13 cellular contexts compared by ENCODE assay signal in the genomic region with DNA sequence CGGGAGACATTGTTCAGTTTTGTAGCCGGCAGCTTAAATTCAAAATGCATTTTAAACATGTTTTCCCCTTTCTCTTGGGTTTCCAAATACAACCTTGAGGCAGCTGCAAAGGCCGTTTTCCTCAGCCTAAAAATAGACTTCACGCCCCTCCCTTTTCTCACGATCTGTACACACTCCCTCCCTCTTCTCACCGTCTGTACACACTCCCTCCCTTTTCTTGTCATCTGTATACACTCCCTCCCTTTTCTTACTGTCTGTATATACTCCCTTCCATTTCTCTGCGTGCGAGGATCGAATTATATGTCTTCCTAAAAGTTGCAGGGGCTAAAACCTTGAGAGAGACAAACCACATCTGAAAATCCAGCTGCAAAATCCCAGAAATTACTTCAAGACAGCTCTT. TPM values are rescaled to one million over a fixed set of nuclear protein-coding genes. Genes with fewer than 3 reads are reported as not detected.
DNase-seq lines count a peak whose midpoint lies in the region; ATAC-seq, FAIRE-seq and TF ChIP-seq lines count a peak whose summit lies in the region.
"Had no signal": no experiment of that assay in that cellular context is flagged by ENCODE, and none has a peak within 500 bp of the region (broad histone marks: within the 10 kb centered on the region; RNA-seq: fewer than 3 reads in every experiment).

No MANE protein-coding gene starts in this region.

- no peaks in the 10 kb centered on the region for H3K79me2 ChIP-seq in mammary epithelial cell (ENCODE audit: insufficient read depth, low read length)

- ATAC-seq in T-helper 17 cell (no peak), left ventricle myocardium superior (peak; percentile 49), thoracic aorta (ENCODE audit: insufficient number of reproducible peaks, low FRiP score, low read depth) (no peak)

- H3K36me3 ChIP-seq in thoracic aorta (no peaks in the 10 kb centered on the region), mammary epithelial cell (ENCODE audit: insufficient read depth, low read length) (no peaks in the 10 kb centered on the region)

- H3K4me3 ChIP-seq in thoracic aorta (peak overlapping the region; percentile 31), mammary epithelial cell (replicated peaks in 1 of 3; ENCODE audit: insufficient read depth in 1 of 3, low read depth in 2 of 3, low read length in 3 of 3) (no peak overlapping the region)

- H2AFZ ChIP-seq in mammary epithelial cell (ENCODE audit: low read depth, low read length) = no peak overlapping the region

- TF ChIP-seq CTCF in thoracic aorta (IDR thresholded peaks at IDR 0.05) (no peak), mammary epithelial cell (conservative IDR thresholded peaks at IDR 0.05 in 1 of 2, IDR thresholded peaks at IDR 0.05 in 1 of 2; ENCODE audit: extremely low read depth in 1 of 2, insufficient read depth in 1 of 2, low read depth in 1 of 2, low read length in 2 of 2) (no peak)

- no peaks in the 10 kb centered on the region for H3K9me3 ChIP-seq in T-helper 17 cell (ENCODE audit: control insufficient read depth, low read length, poor library complexity, severe bottlenecking)
- H3K9me3 ChIP-seq in thoracic aorta = no peaks in the 10 kb centered on the region
- no peaks in the 10 kb centered on the region for H3K9me3 ChIP-seq in mammary epithelial cell (replicated peaks; ENCODE audit: insufficient read depth, low read length)

- H3K4me3 Mint-ChIP-seq in activated naive CD4-positive, alpha-beta T cell treated with anti-CD3 and anti-CD28 coated beads, Interleukin-2, amount 10 ng/mL, durations not matched to agents 7 days and 5 days = peak overlapping the region; percentile 4
- H3K4me3 Mint-ChIP-seq in T-helper 17 cell = peak overlapping the region; percentile 61
- H3K4me3 Mint-ChIP-seq: activated T-cell treated with anti-CD3 and anti-CD28 coated beads, Interleukin-2, amount 50 U/mL, for 24 hours; CD4-positive, alpha-beta T cell had no signal

- 58% methylated on average over 8 of the region's 9 CpGs for WGBS in mammary epithelial cell (ENCODE audit: low coverage, missing lambda C conversion rate)

- CTCF ChIA-PET in activated naive CD4-positive, alpha-beta T cell treated with anti-CD3 and anti-CD28 coated beads, Interleukin-2, amount 10 ng/mL, durations not matched to agents 7 days and 5 days (lab: Charles Lee) = interaction anchor here (1.3 kb wide), 1 partner anchor 48 kb away, joined by 5 read pairs; no protein-coding TSS in a partner anchor
- CTCF ChIA-PET in mammary epithelial cell (lab: Charles Lee; ENCODE audit: low non-redundant PET) = no interaction called here

- BruUV-seq in mammary epithelial cell (replicated peaks; lab: Mats Ljungman, UMichigan) = no TSS peak

- in situ Hi-C loops in mammary epithelial cell (cut with MboI; ENCODE audit: low sequenced_read_pairs in 2 of 2) = no loop called here

- H3K36me3 Mint-ChIP-seq in activated naive CD4-positive, alpha-beta T cell treated with anti-CD3 and anti-CD28 coated beads, Interleukin-2, amount 10 ng/mL, durations not matched to agents 7 days and 5 days = peaks cover 40% of the 10 kb centered on the region
- H3K36me3 Mint-ChIP-seq in T-helper 17 cell (ENCODE audit: low read depth) = no peaks in the 10 kb centered on the region

- no peak overlapping the region for H3K4me2 ChIP-seq in mammary epithelial cell (ENCODE audit: insufficient read depth, low read depth, low read length)

- no peaks in the 10 kb centered on the region for H4K20me1 ChIP-seq in mammary epithelial cell (ENCODE audit: insufficient read depth, low read length)

- intact Hi-C loops in left ventricle myocardium superior (cut with micrococcal nuclease) (no loop called here), mammary epithelial cell (cut with micrococcal nuclease) (no loop called here)

- FAIRE-seq in frontal cortex (lab: Jason Lieb, UNC) = no peak

- H3K27ac Mint-ChIP-seq in activated naive CD4-positive, alpha-beta T cell treated with anti-CD3 and anti-CD28 coated beads, Interleukin-2, amount 10 ng/mL, durations not matched to agents 7 days and 5 days = peak overlapping the region; percentile 81
- H3K27ac Mint-ChIP-seq in T-helper 17 cell = peak overlapping the region; percentile 60
- H3K27ac Mint-ChIP-seq: activated T-cell treated with anti-CD3 and anti-CD28 coated beads, Interleukin-2, amount 50 U/mL, for 24 hours; CD4-positive, alpha-beta T cell had no signal

- no peak overlapping the region for H3K27ac ChIP-seq in thoracic aorta
- no peak overlapping the region for H3K27ac ChIP-seq in mammary epithelial cell (ENCODE audit: insufficient read depth, low read depth, low read length)

- H3K4me1 ChIP-seq in thoracic aorta (ENCODE audit: control insufficient read depth in 1 of 2, low read depth in 2 of 2) = no peaks in the 10 kb centered on the region
- no peaks in the 10 kb centered on the region for H3K4me1 ChIP-seq in mammary epithelial cell (ENCODE audit: insufficient read depth, low read length)

- H3K27me3 ChIP-seq in thoracic aorta (replicated peaks; ENCODE audit: insufficient read depth) = no peaks in the 10 kb centered on the region
- H3K27me3 ChIP-seq in mammary epithelial cell (ENCODE audit: insufficient read depth, low read length) = peaks cover 8% of the 10 kb centered on the region

- peaks cover 35% of the 10 kb centered on the region for H3K9me3 Mint-ChIP-seq in activated naive CD4-positive, alpha-beta T cell treated with anti-CD3 and anti-CD28 coated beads, Interleukin-2, amount 10 ng/mL, durations not matched to agents 7 days and 5 days
- H3K9me3 Mint-ChIP-seq: activated T-cell treated with anti-CD3 and anti-CD28 coated beads, Interleukin-2, amount 50 U/mL, for 24 hours; CD4-positive, alpha-beta T cell had no signal

- peaks cover 61% of the 10 kb centered on the region for H3K4me1 Mint-ChIP-seq in activated naive CD4-positive, alpha-beta T cell treated with anti-CD3 and anti-CD28 coated beads, Interleukin-2, amount 10 ng/mL, durations not matched to agents 7 days and 5 days
- H3K4me1 Mint-ChIP-seq in T-helper 17 cell = peaks cover 46% of the 10 kb centered on the region

- dilution Hi-C loops in mammary epithelial cell (cut with HindIII; ENCODE audit: low sequenced_read_pairs) = loop anchor here (5.0 kb wide), 1 partner anchor 65 kb away; no protein-coding TSS in a partner anchor

- no peak for DNase-seq in activated naive CD4-positive, alpha-beta T cell treated with anti-CD3 and anti-CD28 coated beads, Interleukin-2, amount 10 ng/mL, durations not matched to agents 7 days and 5 days
- DNase-seq in activated naive CD4-positive, alpha-beta T cell (lab: John Stamatoyannopoulos, UW) = no peak
- no peak for DNase-seq in T-helper 17 cell
- no peak for DNase-seq in left ventricle myocardium superior
- DNase-seq in thoracic aorta (ENCODE audit: low spot score) = no peak
- DNase-seq in SHP77 treated with DMSO at 0.1 percent for 48 hours (lab: John Stamatoyannopoulos, UW) = no peak
- DNase-seq in frontal cortex (ENCODE audit: low spot score in 2 of 2) = no peak
- no peak for DNase-seq in mammary epithelial cell
- DNase-seq: activated T-cell treated with anti-CD3 and anti-CD28 coated beads, Interleukin-2, amount 50 U/mL, for 24 hours; cortex of kidney had no signal

- no peak overlapping the region for H3K9ac ChIP-seq in mammary epithelial cell (ENCODE audit: insufficient read depth, low read length)

- peaks cover 23% of the 10 kb centered on the region for H3K27me3 Mint-ChIP-seq in activated naive CD4-positive, alpha-beta T cell treated with anti-CD3 and anti-CD28 coated beads, Interleukin-2, amount 10 ng/mL, durations not matched to agents 7 days and 5 days
- H3K27me3 Mint-ChIP-seq in T-helper 17 cell = peaks cover 11% of the 10 kb centered on the region

RNA-seq across cellular contexts. Expression of gene MUC4, which starts 8.9 kb away (rescaled TPM):
- total RNA-seq in T-helper 17 cell = not detected
- not detected for total RNA-seq in left ventricle myocardium superior
- total RNA-seq in thoracic aorta = not detected
- total RNA-seq in frontal cortex = 0.41 TPM
- total RNA-seq in mammary epithelial cell = not detected
- not detected for polyA plus RNA-seq in mammary epithelial cell
- not detected for polyA minus RNA-seq in mammary epithelial cell
- total RNA-seq: CD4-positive, alpha-beta T cell; NCI-H460; osteocyte had no signal
